9 cellular contexts compared by ENCODE assay signal in genomic region chr19:48858984-48859710, GRCh38. TPM values are rescaled to one million over a fixed set of nuclear protein-coding genes. Genes with fewer than 3 reads are reported as not detected.
DNase-seq lines count a peak whose midpoint lies in the region; ATAC-seq and TF ChIP-seq lines count a peak whose summit lies in the region.
"Had no signal": no experiment of that assay in that cellular context is flagged by ENCODE, and none has a peak within 500 bp of the region (broad histone marks: within the 10 kb centered on the region; RNA-seq: fewer than 3 reads in every experiment).

No MANE protein-coding gene starts in this region.

- peaks cover 3% of the 10 kb centered on the region for H3K4me1 Mint-ChIP-seq in activated naive CD8-positive, alpha-beta T cell treated with anti-CD3 and anti-CD28 coated beads, Interleukin-2, amount 10 ng/mL, durations not matched to agents 7 days and 5 days
- H3K4me1 Mint-ChIP-seq in osteocyte (ENCODE audit: unreplicated experiment), result no peaks in the 10 kb centered on the region

- H4K20me1 ChIP-seq in SK-N-SH (ENCODE audit: insufficient read depth), result no peaks in the 10 kb centered on the region

- no peak overlapping the region for H2AFZ ChIP-seq in SK-N-SH (ENCODE audit: low read depth)

- peak overlapping the region; percentile 89 for H3K27ac Mint-ChIP-seq in activated naive CD8-positive, alpha-beta T cell treated with anti-CD3 and anti-CD28 coated beads, Interleukin-2, amount 10 ng/mL, durations not matched to agents 7 days and 5 days
- H3K27ac Mint-ChIP-seq in osteocyte (ENCODE audit: unreplicated experiment), result no peak overlapping the region

- H3K4me3 Mint-ChIP-seq in activated naive CD8-positive, alpha-beta T cell treated with anti-CD3 and anti-CD28 coated beads, Interleukin-2, amount 10 ng/mL, durations not matched to agents 7 days and 5 days, result peak overlapping the region; percentile 95
- no peak overlapping the region for H3K4me3 Mint-ChIP-seq in osteocyte (ENCODE audit: unreplicated experiment)

- no peaks in the 10 kb centered on the region for H3K27me3 ChIP-seq in SK-N-SH (ENCODE audit: insufficient read depth)

- H3K9me3 ChIP-seq in SK-N-SH, result no peaks in the 10 kb centered on the region

- H3K4me2 ChIP-seq in SK-N-SH, result no peak overlapping the region

- no peak overlapping the region for H3K4me3 ChIP-seq in SK-N-SH (ENCODE audit: low read depth in 2 of 2, low read length in 1 of 2)

- no peaks in the 10 kb centered on the region for H3K4me1 ChIP-seq in SK-N-SH (ENCODE audit: control insufficient read depth in 1 of 2, insufficient read depth in 2 of 2, low read depth in 1 of 2, low read length in 1 of 2)

- POLR2A ChIA-PET in activated naive CD8-positive, alpha-beta T cell treated with anti-CD3 and anti-CD28 coated beads, Interleukin-2, amount 10 ng/mL, durations not matched to agents 7 days and 5 days (lab: Charles Lee), result interaction anchor here (0.5 to 1.3 kb wide), 5 partner anchors 13 to 120 kb away, joined by 3 to 9 read pairs (median 5); partner anchors contain the start of gene PPP1R15A
- POLR2A ChIA-PET in SK-N-SH (lab: Yijun Ruan, JAX), result no interaction called here

- no peaks in the 10 kb centered on the region for H3K9me3 Mint-ChIP-seq in activated naive CD8-positive, alpha-beta T cell treated with anti-CD3 and anti-CD28 coated beads, Interleukin-2, amount 10 ng/mL, durations not matched to agents 7 days and 5 days
- H3K9me3 Mint-ChIP-seq in osteocyte (ENCODE audit: unreplicated experiment), result no peaks in the 10 kb centered on the region

- 77% methylated on average over 33 of the region's 34 CpGs for WGBS in SK-N-SH (ENCODE audit: low lambda C conversion rate)

- no peak for TF ChIP-seq RAD21 in SK-N-SH (IDR thresholded peaks at IDR 0.05; ENCODE audit: low read length)

- peaks cover 3% of the 10 kb centered on the region for H3K27me3 Mint-ChIP-seq in activated naive CD8-positive, alpha-beta T cell treated with anti-CD3 and anti-CD28 coated beads, Interleukin-2, amount 10 ng/mL, durations not matched to agents 7 days and 5 days
- no peaks in the 10 kb centered on the region for H3K27me3 Mint-ChIP-seq in osteocyte (ENCODE audit: unreplicated experiment)

- no peaks in the 10 kb centered on the region for H3K36me3 ChIP-seq in SK-N-SH (replicated peaks in 1 of 2; ENCODE audit: control insufficient read depth in 1 of 2, insufficient read depth in 2 of 2, low read length in 1 of 2)

- CTCF ChIA-PET in SK-N-SH (lab: Yijun Ruan, JAX), result no interaction called here

- no peaks in the 10 kb centered on the region for H3K36me3 Mint-ChIP-seq in activated naive CD8-positive, alpha-beta T cell treated with anti-CD3 and anti-CD28 coated beads, Interleukin-2, amount 10 ng/mL, durations not matched to agents 7 days and 5 days
- peaks cover 24% of the 10 kb centered on the region for H3K36me3 Mint-ChIP-seq in osteocyte (ENCODE audit: unreplicated experiment)

- no peak overlapping the region for H3K9ac ChIP-seq in SK-N-SH

- TF ChIP-seq EP300 in SK-N-SH (IDR thresholded peaks at IDR 0.05; ENCODE audit: borderline replicate concordance in 1 of 2, low read depth in 1 of 2, low read length in 1 of 2), result no peak

- no peak overlapping the region for H3K27ac ChIP-seq in SK-N-SH (ENCODE audit: low read depth in 2 of 2, low read length in 1 of 2)

- H3F3A ChIP-seq in SK-N-SH (replicated peaks; ENCODE audit: insufficient read depth), result no peaks in the 10 kb centered on the region

- peak; percentile 55 for ATAC-seq in GM19043 (IDR thresholded peaks at IDR 0.05; ENCODE audit: low read depth, unreplicated experiment)
- ATAC-seq in activated naive CD8-positive, alpha-beta T cell treated with anti-CD3 and anti-CD28 coated beads, Interleukin-2, amount 10 ng/mL, durations not matched to agents 7 days and 5 days (ENCODE audit: low read depth), result peak; percentile 87

- TF ChIP-seq CTCF in osteocyte (IDR thresholded peaks at IDR 0.05) (no peak), SK-N-SH (IDR thresholded peaks at IDR 0.05) (no peak)

- peak; percentile 60 to 80 (median 69) for DNase-seq in T-helper 1 cell
- DNase-seq in activated naive CD8-positive, alpha-beta T cell treated with anti-CD3 and anti-CD28 coated beads, Interleukin-2, amount 10 ng/mL, durations not matched to agents 7 days and 5 days, result peak; percentile 80
- peak; percentile 68 to 75 (median 69) for DNase-seq in stimulated activated CD4-positive, alpha-beta T cell treated with anti-CD3 and anti-CD28 coated beads, Interleukin-12 subunit alpha, Interleukin-12 subunit beta, amount 100 ng/mL, for 48 hours (ENCODE audit: low read depth in 2 of 3, low spot score in 1 of 3)
- DNase-seq in osteocyte (ENCODE audit: extremely low spot score, unreplicated experiment), result no peak
- no peak for DNase-seq in DMS153 treated with DMSO at 0.1 percent for 48 hours (lab: John Stamatoyannopoulos, UW; ENCODE audit: unreplicated experiment)
- no peak for DNase-seq in SK-N-SH
- no peak for DNase-seq in NCI-H2196 (lab: John Stamatoyannopoulos, UW; ENCODE audit: unreplicated experiment)

- H3K79me2 ChIP-seq in SK-N-SH (ENCODE audit: insufficient read depth), result no peaks in the 10 kb centered on the region

- no peaks in the 10 kb centered on the region for H3K9me2 ChIP-seq in SK-N-SH

TF ChIP-seq in SK-N-SH, 30 proteins besides CTCF, POLR2A, EP300 and RAD21 (continues in another document):
- TF ChIP-seq TEAD4 (IDR thresholded peaks at IDR 0.05; ENCODE audit: borderline replicate concordance, insufficient read depth), result no peak
- TF ChIP-seq REST (IDR thresholded peaks at IDR 0.05; ENCODE audit: low read depth, low read length), result no peak
- no peak for TF ChIP-seq RFX5 (IDR thresholded peaks at IDR 0.05; ENCODE audit: low read length)

RNA-seq across cellular contexts. Expression of gene PLEKHA4, which starts 9.3 kb away (rescaled TPM):
- 1 to 10 TPM; 4.0 to 7.0 TPM for total RNA-seq in activated naive CD8-positive, alpha-beta T cell treated with anti-CD3 and anti-CD28 coated beads, Interleukin-2, amount 10 ng/mL, durations not matched to agents 7 days and 5 days
- 31.0 and 40.0 TPM in 2 replicates for total RNA-seq in osteocyte
- polyA plus RNA-seq in SK-N-SH (2012; rRNA removed), result 4.7 and 5.6 TPM in 2 replicates
- 2.6 and 3.4 TPM in 2 replicates for polyA plus RNA-seq in SK-N-SH (2012; cell fraction: cytosol; rRNA removed)
- polyA plus RNA-seq in SK-N-SH (2012; cell fraction: nucleus; rRNA removed), result 9.9 and 18.4 TPM in 2 replicates

RNA-seq across cellular contexts. Expression of gene PPP1R15A, which starts 13.1 kb away (rescaled TPM):
- 10 to 100 TPM; 82.8 to 83.9 TPM for total RNA-seq in activated naive CD8-positive, alpha-beta T cell treated with anti-CD3 and anti-CD28 coated beads, Interleukin-2, amount 10 ng/mL, durations not matched to agents 7 days and 5 days
- 96.5 and 118 TPM in 2 replicates for total RNA-seq in osteocyte
- 62.3 and 73.7 TPM in 2 replicates for polyA plus RNA-seq in SK-N-SH (2012; rRNA removed)
- 63.6 and 64.3 TPM in 2 replicates for polyA plus RNA-seq in SK-N-SH (2012; cell fraction: cytosol; rRNA removed)
- 89.1 and 95.9 TPM in 2 replicates for polyA plus RNA-seq in SK-N-SH (2012; cell fraction: nucleus; rRNA removed)

RNA-seq across cellular contexts. Expression of gene HSD17B14, which starts 22.9 kb away (rescaled TPM):
- total RNA-seq in activated naive CD8-positive, alpha-beta T cell treated with anti-CD3 and anti-CD28 coated beads, Interleukin-2, amount 10 ng/mL, durations not matched to agents 7 days and 5 days, result 1 to 10 TPM; 2.6 to 3.3 TPM
- 23.9 and 29.1 TPM in 2 replicates for total RNA-seq in osteocyte
- polyA plus RNA-seq in SK-N-SH (2012; rRNA removed), result 27.9 and 29.7 TPM in 2 replicates
- 15.9 and 18.2 TPM in 2 replicates for polyA plus RNA-seq in SK-N-SH (2012; cell fraction: cytosol; rRNA removed)
- 48.3 and 48.4 TPM in 2 replicates for polyA plus RNA-seq in SK-N-SH (2012; cell fraction: nucleus; rRNA removed)

RNA-seq across cellular contexts. Expression of gene TULP2, which starts 39.4 kb away (rescaled TPM):
- total RNA-seq in activated naive CD8-positive, alpha-beta T cell treated with anti-CD3 and anti-CD28 coated beads, Interleukin-2, amount 10 ng/mL, durations not matched to agents 7 days and 5 days, result under 1 TPM in 1 of 2 experiments, not detected in 1; 0.17 TPM
- total RNA-seq in osteocyte, result not detected in 2 replicates
- polyA plus RNA-seq in SK-N-SH (2012; rRNA removed), result 0.03 and 0.08 TPM in 2 replicates
- 0.01 and 0.04 TPM in 2 replicates for polyA plus RNA-seq in SK-N-SH (2012; cell fraction: cytosol; rRNA removed)
- polyA plus RNA-seq in SK-N-SH (2012; cell fraction: nucleus; rRNA removed), result 0.02 and 0.25 TPM in 2 replicates
- total RNA-seq: fibroblast of villous mesenchyme had no signal

RNA-seq across cellular contexts. Expression of gene NUCB1, which starts 41.0 kb away (rescaled TPM):
- 100 to 1,000 TPM; 203 to 214 TPM for total RNA-seq in activated naive CD8-positive, alpha-beta T cell treated with anti-CD3 and anti-CD28 coated beads, Interleukin-2, amount 10 ng/mL, durations not matched to agents 7 days and 5 days
- total RNA-seq in osteocyte, result 260 and 264 TPM in 2 replicates
- polyA plus RNA-seq in SK-N-SH (2012; rRNA removed), result 259 and 397 TPM in 2 replicates
- polyA plus RNA-seq in SK-N-SH (2012; cell fraction: cytosol; rRNA removed), result 165 and 222 TPM in 2 replicates
- polyA plus RNA-seq in SK-N-SH (2012; cell fraction: nucleus; rRNA removed), result 315 and 460 TPM in 2 replicates

Comparison
In these comparisons a context has a peak if more than half of its experiments do, and no peak if none do; other contexts are left out.
1. DNase-seq: peak in T-helper 1 cell (5 of 5), activated naive CD8-positive, alpha-beta T cell treated with anti-CD3 and anti-CD28 coated beads, Interleukin-2, amount 10 ng/mL, durations not matched to agents 7 days and 5 days (single experiment) and stimulated activated CD4-positive, alpha-beta T cell treated with anti-CD3 and anti-CD28 coated beads, Interleukin-12 subunit alpha, Interleukin-12 subunit beta, amount 100 ng/mL, for 48 hours (3 of 3); none in osteocyte (single experiment), DMS153 treated with DMSO at 0.1 percent for 48 hours (single experiment), SK-N-SH (single experiment) and NCI-H2196 (single experiment).